27 cellular contexts compared by ENCODE assay signal in genomic region chr9:111300140-111300735, GRCh38. TPM values are rescaled to one million over a fixed set of nuclear protein-coding genes. Genes with fewer than 3 reads are reported as not detected.
DNase-seq lines count a peak whose midpoint lies in the region; ATAC-seq, FAIRE-seq and TF ChIP-seq lines count a peak whose summit lies in the region.
"Had no signal": no experiment of that assay in that cellular context is flagged by ENCODE, and none has a peak within 500 bp of the region (broad histone marks: within the 10 kb centered on the region; RNA-seq: fewer than 3 reads in every experiment).

No MANE protein-coding gene starts in this region.

- H3K27me3 ChIP-seq in HCT116 (ENCODE audit: insufficient read depth, low read length), result no peaks in the 10 kb centered on the region
- H3K27me3 ChIP-seq in astrocyte (ENCODE audit: insufficient read depth, low read length), result no peaks in the 10 kb centered on the region
- H3K27me3 ChIP-seq in lower lobe of right lung (ENCODE audit: low read depth), result no peaks in the 10 kb centered on the region
- H3K27me3 ChIP-seq in tibial nerve, result no peaks in the 10 kb centered on the region
- peaks cover 86% of the 10 kb centered on the region for H3K27me3 ChIP-seq in WERI-Rb-1 (ENCODE audit: insufficient read depth, low read depth, severe bottlenecking)
- H3K27me3 ChIP-seq: BLaER1 treated with 17β-estradiol and CSF1 and Interleukin-3, amounts not matched to agents 10 nM and 100 nM; colonic mucosa; gastrocnemius medialis; uterus had no signal

- peaks cover 3% of the 10 kb centered on the region for H3K27me3 Mint-ChIP-seq in astrocyte (ENCODE audit: low read depth, unreplicated experiment)

- CTCF ChIA-PET in HCT116 (lab: Charles Lee), result interaction anchor here (1.0 to 2.1 kb wide), 2 partner anchors 661 to 872 kb away, joined by 3 to 27 read pairs; no protein-coding TSS in a partner anchor

- H3K9ac ChIP-seq in HCT116 (ENCODE audit: low read length) (no peak overlapping the region), astrocyte (ENCODE audit: low read length) (no peak overlapping the region)
- H3K9ac ChIP-seq: BLaER1 treated with 17β-estradiol and CSF1 and Interleukin-3, amounts not matched to agents 10 nM and 100 nM had no signal

- RAD21 ChIA-PET in HCT116 (lab: Charles Lee; ENCODE audit: low non-redundant PET in 1 of 2, low total read pairs in 2 of 2, uncharacterized antibody in 2 of 2, unreplicated experiment in 2 of 2), result no interaction called here

- H2AFZ ChIP-seq in HCT116 (ENCODE audit: low read depth, low read length, poor library complexity, severe bottlenecking), result peak overlapping the region; percentile 85
- no peak overlapping the region for H2AFZ ChIP-seq in astrocyte (ENCODE audit: low read depth, low read length)

- no peak overlapping the region for H3K4me3 Mint-ChIP-seq in astrocyte (ENCODE audit: unreplicated experiment)
- H3K4me3 Mint-ChIP-seq: activated naive CD4-positive, alpha-beta T cell treated with anti-CD3 and anti-CD28 coated beads for 36 hours; activated T-cell treated with anti-CD3 and anti-CD28 coated beads, Interleukin-2, amount 50 U/mL, for 72 hours; T-helper 1 cell treated with Interleukin-12 subunit alpha and Interleukin-12 subunit beta and Interleukin-4 antibody, amounts not matched to agents 30 μg/mL and 1 μg/mL, for 36 hours had no signal

- H4K20me1 ChIP-seq in HCT116 (ENCODE audit: insufficient read depth) (no peaks in the 10 kb centered on the region), astrocyte (ENCODE audit: insufficient read depth, low read length) (no peaks in the 10 kb centered on the region)
- H4K20me1 ChIP-seq: BLaER1 treated with 17β-estradiol and CSF1 and Interleukin-3, amounts not matched to agents 10 nM and 100 nM had no signal

- no peak overlapping the region for H3K27ac Mint-ChIP-seq in astrocyte (ENCODE audit: unreplicated experiment)
- H3K27ac Mint-ChIP-seq: activated naive CD4-positive, alpha-beta T cell treated with anti-CD3 and anti-CD28 coated beads for 36 hours; activated T-cell treated with anti-CD3 and anti-CD28 coated beads, Interleukin-2, amount 50 U/mL, for 72 hours; T-helper 1 cell treated with Interleukin-12 subunit alpha and Interleukin-12 subunit beta and Interleukin-4 antibody, amounts not matched to agents 30 μg/mL and 1 μg/mL, for 36 hours had no signal

- H3K9me3 ChIP-seq in HCT116 (ENCODE audit: control insufficient read depth in 1 of 2, insufficient read depth in 1 of 2, low read depth in 1 of 2, low read length in 2 of 2) (no peaks in the 10 kb centered on the region), astrocyte (ENCODE audit: insufficient read depth, low read depth, low read length) (no peaks in the 10 kb centered on the region), lower lobe of right lung (no peaks in the 10 kb centered on the region), tibial nerve (peaks cover 0 to 4% (median 0%) of the 10 kb centered on the region in 4 donors), WERI-Rb-1 (ENCODE audit: severe bottlenecking) (peaks cover 7% of the 10 kb centered on the region), mucosa of descending colon (no peaks in the 10 kb centered on the region)
- H3K9me3 ChIP-seq: Caco-2, colonic mucosa, gastrocnemius medialis, uterus had no signal

- WGBS in tibial nerve, 2 donors, result 74 to 87% methylated on average over 4 of the region's 4 CpGs

- H3K9me3 Mint-ChIP-seq in astrocyte (ENCODE audit: unreplicated experiment), result no peaks in the 10 kb centered on the region
- H3K9me3 Mint-ChIP-seq: T-helper 1 cell treated with Interleukin-12 subunit alpha and Interleukin-12 subunit beta and Interleukin-4 antibody, amounts not matched to agents 30 μg/mL and 1 μg/mL, for 36 hours had no signal

- no peak for TF ChIP-seq EP300 in tibial nerve (IDR thresholded peaks at IDR 0.05)

- no TSS peak for BruUV-seq in HCT116 (replicated peaks; lab: Mats Ljungman, UMichigan)

- TF ChIP-seq RAD21 in HCT116 (IDR thresholded peaks at IDR 0.05; ENCODE audit: low read depth), result peak; percentile 32; the same call in 1 of the 2 replicates

- TF ChIP-seq CTCF in HCT116 (IDR thresholded peaks at IDR 0.05 in 2 of 3, conservative IDR thresholded peaks at IDR 0.05 in 1 of 3; ENCODE audit: borderline replicate concordance in 1 of 3, insufficient read depth in 1 of 3, low read depth in 2 of 3, low read length in 2 of 3), result peak in 1 of 3 experiments; percentile 22; a peak in 2 of 6 replicates
- no peak for TF ChIP-seq CTCF in astrocyte (IDR thresholded peaks at IDR 0.05; ENCODE audit: insufficient read depth, low read depth, low read length)
- TF ChIP-seq CTCF in lower lobe of right lung (IDR thresholded peaks at IDR 0.05), result no peak
- TF ChIP-seq CTCF in tibial nerve (IDR thresholded peaks at IDR 0.05), result no peak
- TF ChIP-seq CTCF in WERI-Rb-1 (IDR thresholded peaks at IDR 0.05; ENCODE audit: low read depth, low read length), result no peak
- no peak for TF ChIP-seq CTCF in mucosa of descending colon (IDR thresholded peaks at IDR 0.05)

- intact Hi-C loops in HCT116 (cut with micrococcal nuclease), result loop anchor here (10.0 kb wide), 1 partner anchor 1115 kb away; no protein-coding TSS in a partner anchor
- intact Hi-C loops in lower lobe of right lung (cut with DNase I), result no loop called here
- intact Hi-C loops in mucosa of descending colon (cut with DNase I, micrococcal nuclease), result loop anchor here in 1 of 2 donors (5.0 kb wide), 1 partner anchor 663 kb away; no protein-coding TSS in a partner anchor

- H3K4me2 ChIP-seq in HCT116 (ENCODE audit: low read length) (no peak overlapping the region), astrocyte (ENCODE audit: low read length) (no peak overlapping the region)
- H3K4me2 ChIP-seq: BLaER1 treated with 17β-estradiol and CSF1 and Interleukin-3, amounts not matched to agents 10 nM and 100 nM had no signal

- H3K36me3 Mint-ChIP-seq in astrocyte (ENCODE audit: low read depth, unreplicated experiment), result no peaks in the 10 kb centered on the region

- H3K4me1 Mint-ChIP-seq in astrocyte (ENCODE audit: low read depth, unreplicated experiment), result peaks cover 6% of the 10 kb centered on the region

- FAIRE-seq in astrocyte (lab: Jason Lieb, UNC), result peak; percentile 67
- FAIRE-seq: GM12892 had no signal

- H3K9me2 ChIP-seq in HCT116 (ENCODE audit: insufficient read depth), result no peaks in the 10 kb centered on the region

- no peak for TF ChIP-seq POLR2A in HCT116 (IDR thresholded peaks at IDR 0.05; ENCODE audit: borderline replicate concordance, extremely low read depth, insufficient read depth, insufficient read length)
- no peak for TF ChIP-seq POLR2A in tibial nerve (IDR thresholded peaks at IDR 0.05)

- no peak for DNase-seq in HCT116 (ENCODE audit: low read depth, low spot score)
- no peak for DNase-seq in astrocyte (ENCODE audit: low read depth)
- no peak for DNase-seq in lower lobe of right lung
- no peak for DNase-seq in tibial nerve (ENCODE audit: low spot score in 2 of 2)
- no peak for DNase-seq in WERI-Rb-1
- DNase-seq in SKM-1 treated with dmso at 0.1 percent for 144 hours (lab: John Stamatoyannopoulos, UW; ENCODE audit: unreplicated experiment), result no peak
- no peak for DNase-seq in DMS 273 (lab: John Stamatoyannopoulos, UW; ENCODE audit: unreplicated experiment)
- DNase-seq in mucosa of descending colon, result no peak
- DNase-seq: activated CD4-positive, alpha-beta T cell treated with anti-CD3 and anti-CD28 coated beads for 4 hours; activated naive CD4-positive, alpha-beta T cell treated with anti-CD3 and anti-CD28 coated beads for 36 hours; activated T-cell treated with anti-CD3 and anti-CD28 coated beads, Interleukin-2, amount 50 U/mL, for 72 hours; amniotic stem cell; Caco-2; colonic mucosa; effector memory CD4-positive, alpha-beta T cell; gastrocnemius medialis; mammary epithelial cell; NCI-H1048; NCI-H187 treated with DMSO at 0.1 percent for 48 hours; occipital lobe; uterus had no signal

- H3K4me3 ChIP-seq in HCT116 (replicated peaks in 1 of 2; ENCODE audit: low read depth in 1 of 2, low read length in 2 of 2), result no peak overlapping the region
- no peak overlapping the region for H3K4me3 ChIP-seq in astrocyte (ENCODE audit: insufficient read depth, low read depth, low read length)
- H3K4me3 ChIP-seq in lower lobe of right lung, result no peak overlapping the region
- no peak overlapping the region for H3K4me3 ChIP-seq in tibial nerve
- no peak overlapping the region for H3K4me3 ChIP-seq in WERI-Rb-1 (ENCODE audit: low read depth, low read length)
- H3K4me3 ChIP-seq in mucosa of descending colon, result no peak overlapping the region
- H3K4me3 ChIP-seq: BLaER1 treated with 17β-estradiol and CSF1 and Interleukin-3, amounts not matched to agents 10 nM and 100 nM; colonic mucosa; gastrocnemius medialis; uterus had no signal

- H3K79me2 ChIP-seq in HCT116 (ENCODE audit: insufficient read depth, low read length) (no peaks in the 10 kb centered on the region), astrocyte (ENCODE audit: insufficient read depth, low read length) (no peaks in the 10 kb centered on the region)

- POLR2A ChIA-PET in HCT116 (lab: Charles Lee), result no interaction called here

- ATAC-seq in HCT116 (peak; percentile 62; the same call in 1 of the 2 replicates), lower lobe of right lung (no peak), mucosa of descending colon (no peak)
- ATAC-seq: activated T-cell treated with anti-CD3 and anti-CD28 coated beads, Interleukin-2, amount 50 U/mL, for 72 hours had no signal

- 0 out of 4 replicates have a peak, but pooled peaks cover 0 to 3% of the 10 kb centered on the region in 2 experiments for H3K4me1 ChIP-seq in HCT116 (ENCODE audit: control insufficient read depth in 1 of 2, insufficient read depth in 2 of 2, low read length in 2 of 2)
- H3K4me1 ChIP-seq in astrocyte (ENCODE audit: insufficient read depth, low read length), result no peaks in the 10 kb centered on the region
- no peaks in the 10 kb centered on the region for H3K4me1 ChIP-seq in lower lobe of right lung
- peaks cover 0 to 27% (median 11%) of the 10 kb centered on the region in 4 donors for H3K4me1 ChIP-seq in tibial nerve
- H3K4me1 ChIP-seq in mucosa of descending colon (ENCODE audit: low read depth), result no peaks in the 10 kb centered on the region
- H3K4me1 ChIP-seq: Caco-2, colonic mucosa, gastrocnemius medialis, uterus had no signal

- H3K27ac ChIP-seq in HCT116 (ENCODE audit: low read depth, low read length), result no peak overlapping the region
- no peak overlapping the region for H3K27ac ChIP-seq in astrocyte (ENCODE audit: low read depth, low read length)
- H3K27ac ChIP-seq in lower lobe of right lung, result peak overlapping the region; percentile 19
- peak overlapping the region in 3 of 4 donors; percentile 61 to 89 (median 88) for H3K27ac ChIP-seq in tibial nerve
- H3K27ac ChIP-seq in WERI-Rb-1, result no peak overlapping the region
- H3K27ac ChIP-seq: BLaER1 treated with 17β-estradiol and CSF1 and Interleukin-3, amounts not matched to agents 10 nM and 100 nM; colonic mucosa; uterus had no signal

- H3K36me3 ChIP-seq in HCT116 (ENCODE audit: control insufficient read depth in 1 of 2, insufficient read depth in 2 of 2, low read length in 2 of 2) (no peaks in the 10 kb centered on the region), astrocyte (ENCODE audit: insufficient read depth, low read length) (no peaks in the 10 kb centered on the region), lower lobe of right lung (no peaks in the 10 kb centered on the region), tibial nerve (no peaks in the 10 kb centered on the region), WERI-Rb-1 (no peaks in the 10 kb centered on the region), mucosa of descending colon (ENCODE audit: low read depth) (no peaks in the 10 kb centered on the region)
- H3K36me3 ChIP-seq: BLaER1 treated with 17β-estradiol and CSF1 and Interleukin-3, amounts not matched to agents 10 nM and 100 nM; colonic mucosa; gastrocnemius medialis; uterus had no signal

RNA-seq across cellular contexts. Expression of gene OR2K2, which starts 29.8 kb away (rescaled TPM):
- total RNA-seq in HCT116 (2021; ENCODE audit: unreplicated experiment) (not detected), astrocyte (not detected in 2 replicates), lower lobe of right lung (not detected), tibial nerve (1 to 10 TPM in 1 of 4 donors, not detected in 3; 4.7 TPM), mucosa of descending colon (not detected)
- polyA plus RNA-seq in HCT116 (2012), result not detected in 2 replicates
- total RNA-seq: activated naive CD4-positive, alpha-beta T cell treated with anti-CD3 and anti-CD28 coated beads for 36 hours; activated T-cell treated with anti-CD3 and anti-CD28 coated beads, Interleukin-2, amount 50 U/mL, for 72 hours; Caco-2; colonic mucosa; HT1080; mammary epithelial cell; occipital lobe; renal cortical epithelial cell; uterus had no signal
- polyA plus RNA-seq: esophagus, mammary epithelial cell had no signal

Comparison
In these comparisons a context has a peak if more than half of its experiments do, and no peak if none do; other contexts are left out.
1. H3K27ac ChIP-seq: peak in lower lobe of right lung (single experiment) and tibial nerve (3 of 4); none in HCT116 (single experiment), astrocyte (single experiment) and WERI-Rb-1 (single experiment).